8 cellular contexts compared by ENCODE assay signal in genomic region chr6:77457720-77458349, GRCh38. TPM values are rescaled to one million over a fixed set of nuclear protein-coding genes. Genes with fewer than 3 reads are reported as not detected.
DNase-seq lines count a peak whose midpoint lies in the region; ATAC-seq and TF ChIP-seq lines count a peak whose summit lies in the region.

No MANE protein-coding gene starts in this region.

- H3K36me3 Mint-ChIP-seq in CD8-positive, alpha-beta memory T cell = no peaks in the 10 kb centered on the region

- peaks cover 14 to 35% of the 10 kb centered on the region in 2 donors for H3K27me3 Mint-ChIP-seq in CD8-positive, alpha-beta memory T cell

- no peak overlapping the region for H3K27ac ChIP-seq in prostate gland
- H3K27ac ChIP-seq in CD8-positive, alpha-beta memory T cell (ENCODE audit: low read depth, low read length) = no peak overlapping the region

- no peak overlapping the region for H3K27ac Mint-ChIP-seq in CD8-positive, alpha-beta memory T cell

- WGBS in prostate gland = 20% methylated on average over 6 of the region's 6 CpGs

- TF ChIP-seq CTCF in AG04449 (IDR thresholded peaks at IDR 0.05; ENCODE audit: insufficient read depth, low read length, missing control alignments) (peak; percentile 71), GM06990 (IDR thresholded peaks at IDR 0.05; ENCODE audit: insufficient read depth, low read length, poor library complexity, severe bottlenecking) (peak; percentile 75), WI38 (IDR thresholded peaks at IDR 0.05; ENCODE audit: low read depth, low read length) (peak; percentile 43), prostate gland (IDR thresholded peaks at IDR 0.05) (peak; percentile 24 to 62 (median 55))

- H3K9me3 ChIP-seq in prostate gland = no peaks in the 10 kb centered on the region
- no peaks in the 10 kb centered on the region for H3K9me3 ChIP-seq in CD8-positive, alpha-beta memory T cell (ENCODE audit: low read length)

- CTCF ChIA-PET in AG04449 (lab: Yijun Ruan, JAX) = interaction anchor here (0.7 to 4.7 kb wide), 22 partner anchors 8 to 1602 kb away, joined by 3 to 59 read pairs (median 5); no protein-coding TSS in a partner anchor
- CTCF ChIA-PET in CD8-positive, alpha-beta memory T cell (lab: Charles Lee) = interaction anchor here (2.2 kb wide), 1 partner anchor 9 kb away, joined by 4 read pairs; no protein-coding TSS in a partner anchor

- TF ChIP-seq POLR2A in prostate gland (IDR thresholded peaks at IDR 0.05) = no peak

- no peak overlapping the region for H3K4me3 Mint-ChIP-seq in CD8-positive, alpha-beta memory T cell

- POLR2A ChIA-PET in AG04449 (lab: Yijun Ruan, JAX) = no interaction called here
- POLR2A ChIA-PET in CD8-positive, alpha-beta memory T cell (lab: Charles Lee) = no interaction called here

- no peaks in the 10 kb centered on the region for H3K4me1 ChIP-seq in prostate gland (replicated peaks)
- H3K4me1 ChIP-seq in CD8-positive, alpha-beta memory T cell (ENCODE audit: insufficient read depth, low read length) = no peaks in the 10 kb centered on the region

- no peaks in the 10 kb centered on the region for H3K36me3 ChIP-seq in GM06990 (ENCODE audit: control insufficient read depth, insufficient read depth, low read length)
- H3K36me3 ChIP-seq in prostate gland = no peaks in the 10 kb centered on the region
- no peaks in the 10 kb centered on the region for H3K36me3 ChIP-seq in CD8-positive, alpha-beta memory T cell (ENCODE audit: insufficient read depth, low read length)

- no peaks in the 10 kb centered on the region for H3K27me3 ChIP-seq in GM06990 (replicated peaks; ENCODE audit: control insufficient read depth, insufficient read depth, low read length)
- H3K27me3 ChIP-seq in prostate gland (replicated peaks; ENCODE audit: insufficient read depth) = peaks cover 4% of the 10 kb centered on the region
- H3K27me3 ChIP-seq in CD8-positive, alpha-beta memory T cell (ENCODE audit: insufficient read depth, low read length, poor library complexity, severe bottlenecking) = peaks cover 7% of the 10 kb centered on the region

- H3K4me1 Mint-ChIP-seq in CD8-positive, alpha-beta memory T cell = peaks cover 6 to 7% (median 6%) of the 10 kb centered on the region in 3 donors

- peaks cover 0 to 9% (median 0%) of the 10 kb centered on the region in 5 donors for H3K9me3 Mint-ChIP-seq in CD8-positive, alpha-beta memory T cell

- peak; percentile 80 for DNase-seq in AG04449 (ENCODE audit: low read depth, low spot score)
- no peak for DNase-seq in GM06990 (ENCODE audit: extremely low read depth, insufficient read length)
- DNase-seq in NCI-H1048 (lab: John Stamatoyannopoulos, UW) = peak; percentile 5
- peak; percentile 33 for DNase-seq in germinal center (ENCODE audit: low spot score)
- peak; percentile 62 for DNase-seq in prostate gland (ENCODE audit: low spot score)
- no peak for DNase-seq in CD8-positive, alpha-beta memory T cell

- ATAC-seq in HG02571 (IDR thresholded peaks at IDR 0.05; ENCODE audit: unreplicated experiment) = peak; percentile 78

- H3K4me3 ChIP-seq in AG04449 (ENCODE audit: low read depth, low read length) (no peak overlapping the region), GM06990 (replicated peaks; ENCODE audit: low read depth, low read length) (no peak overlapping the region), WI38 (ENCODE audit: low read depth, low read length) (no peak overlapping the region), prostate gland (no peak overlapping the region)
- H3K4me3 ChIP-seq in CD8-positive, alpha-beta memory T cell (ENCODE audit: low read length) = no peak overlapping the region

- intact Hi-C loops in prostate gland (cut with DNase I) = loop anchor here (5.0 kb wide), 2 partner anchors 1526 to 1566 kb away; no protein-coding TSS in a partner anchor

RNA-seq across cellular contexts. Expression of gene HTR1B, which starts 5.5 kb away (rescaled TPM):
- 1 to 10 TPM in 1 of 2 donors, not detected in 1; 2.8 TPM for total RNA-seq in prostate gland
- not detected for total RNA-seq in CD8-positive, alpha-beta memory T cell
- not detected for polyA plus RNA-seq in CD8-positive, alpha-beta memory T cell

Comparison
In these comparisons a context has a peak if more than half of its experiments do, and no peak if none do; other contexts are left out.
1. DNase-seq: peak in AG04449 (single experiment), NCI-H1048 (single experiment), germinal center (single experiment) and prostate gland (single experiment); none in GM06990 (single experiment) and CD8-positive, alpha-beta memory T cell (0 of 5).
2. Peak in every context shown above with its lines, with median percentiles within 50 percentile points of each other: CTCF ChIP-seq.